8 cellular contexts compared by ENCODE assay signal in genomic region chr1:101026394-101026788, GRCh38. TPM values are rescaled to one million over a fixed set of nuclear protein-coding genes. Genes with fewer than 3 reads are reported as not detected.
DNase-seq lines count a peak whose midpoint lies in the region; ATAC-seq, FAIRE-seq and TF ChIP-seq lines count a peak whose summit lies in the region.

No MANE protein-coding gene starts in this region.

- no peak for TF ChIP-seq CTCF in Peyer's patch (IDR thresholded peaks at IDR 0.05)
- no peak for TF ChIP-seq CTCF in esophagus muscularis mucosa (IDR thresholded peaks at IDR 0.05)
- TF ChIP-seq CTCF in psoas muscle (IDR thresholded peaks at IDR 0.05), result no peak

- H3K9me3 ChIP-seq in Peyer's patch, result no peaks in the 10 kb centered on the region
- no peaks in the 10 kb centered on the region for H3K9me3 ChIP-seq in esophagus muscularis mucosa
- no peaks in the 10 kb centered on the region for H3K9me3 ChIP-seq in psoas muscle

- H3K27me3 ChIP-seq in Peyer's patch (no peaks in the 10 kb centered on the region), esophagus muscularis mucosa (no peaks in the 10 kb centered on the region), psoas muscle (ENCODE audit: insufficient read depth in 3 of 3, low read length in 2 of 3) (no peaks in the 10 kb centered on the region)

- intact Hi-C loops in esophagus muscularis mucosa (cut with DNase I) (loop anchor here (5.0 kb wide), 1 partner anchor 211 kb away; the partner anchor contains the start of gene S1PR1), psoas muscle (cut with DNase I) (loop anchor here in 1 of 2 donors (10.0 kb wide), 1 partner anchor 208 kb away; the partner anchor contains the start of gene S1PR1)

- peak overlapping the region; percentile 62 to 80 (median 76) for H3K27ac ChIP-seq in Peyer's patch
- peak overlapping the region; percentile 80 to 88 (median 86) for H3K27ac ChIP-seq in esophagus muscularis mucosa (replicated peaks in 1 of 4)
- H3K27ac ChIP-seq in psoas muscle, result peak overlapping the region; percentile 96

- no peak for TF ChIP-seq EP300 in esophagus muscularis mucosa (IDR thresholded peaks at IDR 0.05)

- FAIRE-seq in RCC 7860 (lab: Jason Lieb, UNC), result no peak

- no peak for TF ChIP-seq POLR2A in Peyer's patch (IDR thresholded peaks at IDR 0.05)
- TF ChIP-seq POLR2A in esophagus muscularis mucosa (IDR thresholded peaks at IDR 0.05; ENCODE audit: low read depth), result no peak

- DNase-seq in Peyer's patch, result no peak
- no peak for DNase-seq in esophagus muscularis mucosa (ENCODE audit: extremely low spot score)
- DNase-seq in psoas muscle, result no peak
- no peak for DNase-seq in ACHN
- no peak for DNase-seq in RCC 7860 (ENCODE audit: low spot score)
- no peak for DNase-seq in stimulated activated CD4-positive, alpha-beta T cell treated with anti-CD3 and anti-CD28 coated beads, Interleukin-4, amount 100 ng/mL, for 4 hours

- H3K4me1 ChIP-seq in Peyer's patch, result peaks cover 0 to 11% (median 0%) of the 10 kb centered on the region in 4 donors
- H3K4me1 ChIP-seq in esophagus muscularis mucosa, result peaks cover 13 to 27% (median 22%) of the 10 kb centered on the region in 4 donors
- peaks cover 25% of the 10 kb centered on the region for H3K4me1 ChIP-seq in psoas muscle

- 55% methylated on average over 5 of the region's 5 CpGs for WGBS in esophagus muscularis mucosa
- 16 to 19% (median 17%) methylated on average over 5 of the region's 5 CpGs for WGBS in psoas muscle, 3 donors

- in situ Hi-C loops in ACHN (cut with HindIII; ENCODE audit: low pct_ligation_motif_present, low pct_unique_long_range_greater_than_20kb, low sequenced_read_pairs), result no loop called here

- H3K36me3 ChIP-seq in Peyer's patch (no peaks in the 10 kb centered on the region), esophagus muscularis mucosa (peaks cover 0 to 7% (median 0%) of the 10 kb centered on the region in 4 donors), psoas muscle (ENCODE audit: insufficient read depth in 1 of 2, low read depth in 1 of 2) (peaks cover 2 to 12% of the 10 kb centered on the region in 2 donors)

- ATAC-seq in psoas muscle (peak in 2 of 4 donors; percentile 1 to 3), HG02588 (IDR thresholded peaks at IDR 0.05; ENCODE audit: unreplicated experiment) (no peak)

- H3K4me3 ChIP-seq in GM08714 (ENCODE audit: low read length) (peak overlapping the region; percentile 94), Peyer's patch (peak overlapping the region; percentile 50 to 80 (median 65)), esophagus muscularis mucosa (peak overlapping the region; percentile 69 to 84 (median 72)), psoas muscle (peak overlapping the region; percentile 80)

RNA-seq across cellular contexts. Expression of gene DPH5, which starts 0.8 kb away (rescaled TPM):
- total RNA-seq in Peyer's patch (10 to 100 TPM in 2 of 4 donors, 1 to 10 TPM in 2; 3.0 to 26.4 (median 8.5) TPM), esophagus muscularis mucosa (10 to 100 TPM; 12.5 to 18.1 (median 15.1) TPM), psoas muscle (10 to 100 TPM; 18.6 to 32.2 (median 29.7) TPM)
- polyA plus RNA-seq in psoas muscle, result 10 to 100 TPM; 24.9 to 44.0 (median 31.1) TPM
